ENCODE assay signal across 10 cellular contexts in the genomic region with DNA sequence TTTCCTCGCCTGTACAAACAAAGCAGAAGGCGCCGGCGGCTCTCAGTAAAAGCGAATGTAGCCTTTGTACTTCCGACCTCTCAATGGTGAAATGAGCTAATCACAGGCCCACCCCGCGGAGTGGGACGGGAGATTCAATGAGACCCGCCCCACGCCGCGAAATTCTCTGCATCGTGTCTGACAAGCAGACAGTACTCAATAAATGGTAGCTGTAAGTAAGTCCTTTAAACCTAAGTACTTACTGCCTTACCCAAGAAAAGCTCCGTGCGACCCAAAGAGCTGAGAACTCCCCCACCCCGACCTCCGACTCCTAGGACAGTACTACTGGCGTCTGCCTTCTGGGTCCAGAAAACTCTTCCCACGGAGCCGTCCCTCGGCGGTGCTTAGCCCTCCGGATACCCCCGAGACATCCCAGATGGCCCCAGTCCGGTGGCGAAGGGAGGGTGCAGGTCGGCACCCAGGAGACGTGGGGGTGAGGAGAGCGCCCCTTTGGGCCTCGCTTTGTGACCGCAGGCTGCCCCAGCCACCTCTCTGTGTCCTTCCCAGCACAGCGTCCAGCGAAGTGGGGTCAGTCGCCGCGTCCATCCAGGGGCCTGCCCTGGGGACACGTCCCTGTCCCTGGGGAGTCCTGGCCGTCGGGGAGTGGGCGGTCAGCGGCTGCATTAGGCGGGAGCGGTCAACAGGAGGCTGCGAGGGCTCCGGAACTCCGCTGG. TPM values are rescaled to one million over a fixed set of nuclear protein-coding genes. Genes with fewer than 3 reads are reported as not detected.
A peak's percentile ranks its signal among the peaks of the same experiment; 100 is the strongest.
DNase-seq lines count a peak whose midpoint lies in the region; ATAC-seq and TF ChIP-seq lines count a peak whose summit lies in the region.
"Had no signal": no experiment of that assay in that cellular context is flagged by ENCODE, and none has a peak within 500 bp of the region (broad histone marks: within the 10 kb centered on the region; RNA-seq: fewer than 3 reads in every experiment).

No MANE protein-coding gene starts in this region.

- no peaks in the 10 kb centered on the region for H3K27me3 ChIP-seq in right atrium auricular region

- H3K4me3 ChIP-seq in right atrium auricular region: peak overlapping the region in 1 of 2 donors; percentile 77
- H3K4me3 ChIP-seq: SJSA1 had no signal

- no peak for TF ChIP-seq CTCF in GM13977 (IDR thresholded peaks at IDR 0.05; ENCODE audit: extremely low read depth, insufficient read depth, missing control alignments)
- no peak for TF ChIP-seq CTCF in right atrium auricular region (IDR thresholded peaks at IDR 0.05)

- peak overlapping the region in 1 of 2 donors; percentile 74 for H3K27ac ChIP-seq in right atrium auricular region
- H3K27ac ChIP-seq: SJSA1 had no signal

- ATAC-seq in SK-N-SH treated with all-trans-retinoic acid at 6 μM for 48 hours (peak; percentile 5), GM21825 (IDR thresholded peaks at IDR 0.05; ENCODE audit: unreplicated experiment) (no peak), GM21360 (IDR thresholded peaks at IDR 0.05; ENCODE audit: unreplicated experiment) (no peak)

- peak; percentile 45 for DNase-seq in GM13977 (ENCODE audit: low spot score)
- peak; percentile 58 for DNase-seq in right atrium auricular region (ENCODE audit: low spot score)
- DNase-seq in retina: peak; percentile 59
- DNase-seq in iPS-NIHi7 (ENCODE audit: extremely low spot score): no peak
- DNase-seq in midbrain (lab: John Stamatoyannopoulos, UW): no peak
- DNase-seq: stimulated activated CD4-positive, alpha-beta T cell treated with anti-CD3 and anti-CD28 coated beads, Interleukin-1b, Interleukin-23, amount 100 ng/mL, for 48 hours had no signal

- in situ Hi-C loops in GM13977 (cut with MboI; ENCODE audit: low pct_unique_long_range_greater_than_20kb, low sequenced_read_pairs, unreplicated experiment): loop anchor here (25.0 kb wide), 1 partner anchor 476 kb away; no protein-coding TSS in a partner anchor

- H3K36me3 ChIP-seq in right atrium auricular region: no peaks in the 10 kb centered on the region
- H3K36me3 ChIP-seq: SJSA1 had no signal

- H3K4me1 ChIP-seq in right atrium auricular region: peaks cover 0 to 36% of the 10 kb centered on the region in 2 donors

- no peaks in the 10 kb centered on the region for H3K9me3 ChIP-seq in right atrium auricular region
- H3K9me3 ChIP-seq: SJSA1 had no signal

TF ChIP-seq in SK-N-SH treated with all-trans-retinoic acid at 6 μM for 48 hours, 23 proteins besides CTCF, POLR2A, EP300 and RAD21:
- TF ChIP-seq BACH2 (CRISPR knock-in tag; IDR thresholded peaks at IDR 0.05; ENCODE audit: borderline replicate concordance): no peak
- no peak for TF ChIP-seq CSDC2 (CRISPR knock-in tag; IDR thresholded peaks at IDR 0.05)
- no peak for TF ChIP-seq ZNF565 (CRISPR knock-in tag; conservative IDR thresholded peaks at IDR 0.05; ENCODE audit: low read depth)
- no peak for TF ChIP-seq ZFP3 (CRISPR knock-in tag; IDR thresholded peaks at IDR 0.05)
- TF ChIP-seq ZNF70 (CRISPR knock-in tag; IDR thresholded peaks at IDR 0.05): no peak
- TF ChIP-seq SNAI2 (CRISPR knock-in tag; IDR thresholded peaks at IDR 0.05): no peak
- TF ChIP-seq RARB (CRISPR knock-in tag; IDR thresholded peaks at IDR 0.05): no peak
- no peak for TF ChIP-seq ZFP30 (CRISPR knock-in tag; IDR thresholded peaks at IDR 0.05)
- TF ChIP-seq, protein P1, sequence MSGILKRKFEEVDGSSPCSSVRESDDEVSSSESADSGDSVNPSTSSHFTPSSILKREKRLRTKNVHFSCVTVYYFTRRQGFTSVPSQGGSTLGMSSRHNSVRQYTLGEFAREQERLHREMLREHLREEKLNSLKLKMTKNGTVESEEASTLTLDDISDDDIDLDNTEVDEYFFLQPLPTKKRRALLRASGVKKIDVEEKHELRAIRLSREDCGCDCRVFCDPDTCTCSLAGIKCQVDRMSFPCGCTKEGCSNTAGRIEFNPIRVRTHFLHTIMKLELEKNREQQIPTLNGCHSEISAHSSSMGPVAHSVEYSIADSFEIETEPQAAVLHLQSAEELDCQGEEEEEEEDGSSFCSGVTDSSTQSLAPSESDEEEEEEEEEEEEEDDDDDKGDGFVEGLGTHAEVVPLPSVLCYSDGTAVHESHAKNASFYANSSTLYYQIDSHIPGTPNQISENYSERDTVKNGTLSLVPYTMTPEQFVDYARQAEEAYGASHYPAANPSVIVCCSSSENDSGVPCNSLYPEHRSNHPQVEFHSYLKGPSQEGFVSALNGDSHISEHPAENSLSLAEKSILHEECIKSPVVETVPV (CRISPR knock-in tag; IDR thresholded peaks at IDR 0.05): no peak
- TF ChIP-seq, protein P2, sequence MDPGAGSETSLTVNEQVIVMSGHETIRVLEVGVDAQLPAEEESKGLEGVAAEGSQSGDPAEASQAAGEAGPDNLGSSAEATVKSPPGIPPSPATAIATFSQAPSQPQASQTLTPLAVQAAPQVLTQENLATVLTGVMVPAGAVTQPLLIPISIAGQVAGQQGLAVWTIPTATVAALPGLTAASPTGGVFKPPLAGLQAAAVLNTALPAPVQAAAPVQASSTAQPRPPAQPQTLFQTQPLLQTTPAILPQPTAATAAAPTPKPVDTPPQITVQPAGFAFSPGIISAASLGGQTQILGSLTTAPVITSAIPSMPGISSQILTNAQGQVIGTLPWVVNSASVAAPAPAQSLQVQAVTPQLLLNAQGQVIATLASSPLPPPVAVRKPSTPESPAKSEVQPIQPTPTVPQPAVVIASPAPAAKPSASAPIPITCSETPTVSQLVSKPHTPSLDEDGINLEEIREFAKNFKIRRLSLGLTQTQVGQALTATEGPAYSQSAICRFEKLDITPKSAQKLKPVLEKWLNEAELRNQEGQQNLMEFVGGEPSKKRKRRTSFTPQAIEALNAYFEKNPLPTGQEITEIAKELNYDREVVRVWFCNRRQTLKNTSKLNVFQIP (CRISPR knock-in tag; IDR thresholded peaks at IDR 0.05; ENCODE audit: borderline replicate concordance, low read depth): no peak
- no peak for TF ChIP-seq TOX (CRISPR knock-in tag; IDR thresholded peaks at IDR 0.05; ENCODE audit: borderline replicate concordance)
- TF ChIP-seq, protein P3, sequence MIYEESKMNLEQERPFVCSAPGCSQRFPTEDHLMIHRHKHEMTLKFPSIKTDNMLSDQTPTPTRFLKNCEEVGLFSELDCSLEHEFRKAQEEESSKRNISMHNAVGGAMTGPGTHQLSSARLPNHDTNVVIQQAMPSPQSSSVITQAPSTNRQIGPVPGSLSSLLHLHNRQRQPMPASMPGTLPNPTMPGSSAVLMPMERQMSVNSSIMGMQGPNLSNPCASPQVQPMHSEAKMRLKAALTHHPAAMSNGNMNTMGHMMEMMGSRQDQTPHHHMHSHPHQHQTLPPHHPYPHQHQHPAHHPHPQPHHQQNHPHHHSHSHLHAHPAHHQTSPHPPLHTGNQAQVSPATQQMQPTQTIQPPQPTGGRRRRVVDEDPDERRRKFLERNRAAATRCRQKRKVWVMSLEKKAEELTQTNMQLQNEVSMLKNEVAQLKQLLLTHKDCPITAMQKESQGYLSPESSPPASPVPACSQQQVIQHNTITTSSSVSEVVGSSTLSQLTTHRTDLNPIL (CRISPR knock-in tag; IDR thresholded peaks at IDR 0.05; ENCODE audit: low read depth): no peak
- TF ChIP-seq, protein P4, sequence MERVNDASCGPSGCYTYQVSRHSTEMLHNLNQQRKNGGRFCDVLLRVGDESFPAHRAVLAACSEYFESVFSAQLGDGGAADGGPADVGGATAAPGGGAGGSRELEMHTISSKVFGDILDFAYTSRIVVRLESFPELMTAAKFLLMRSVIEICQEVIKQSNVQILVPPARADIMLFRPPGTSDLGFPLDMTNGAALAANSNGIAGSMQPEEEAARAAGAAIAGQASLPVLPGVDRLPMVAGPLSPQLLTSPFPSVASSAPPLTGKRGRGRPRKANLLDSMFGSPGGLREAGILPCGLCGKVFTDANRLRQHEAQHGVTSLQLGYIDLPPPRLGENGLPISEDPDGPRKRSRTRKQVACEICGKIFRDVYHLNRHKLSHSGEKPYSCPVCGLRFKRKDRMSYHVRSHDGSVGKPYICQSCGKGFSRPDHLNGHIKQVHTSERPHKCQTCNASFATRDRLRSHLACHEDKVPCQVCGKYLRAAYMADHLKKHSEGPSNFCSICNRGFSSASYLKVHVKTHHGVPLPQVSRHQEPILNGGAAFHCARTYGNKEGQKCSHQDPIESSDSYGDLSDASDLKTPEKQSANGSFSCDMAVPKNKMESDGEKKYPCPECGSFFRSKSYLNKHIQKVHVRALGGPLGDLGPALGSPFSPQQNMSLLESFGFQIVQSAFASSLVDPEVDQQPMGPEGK (CRISPR knock-in tag; IDR thresholded peaks at IDR 0.05; ENCODE audit: borderline replicate concordance): no peak
- TF ChIP-seq OSR1 (CRISPR knock-in tag; IDR thresholded peaks at IDR 0.05): no peak
- TF ChIP-seq ESRRG (CRISPR knock-in tag; IDR thresholded peaks at IDR 0.05): no peak
- no peak for TF ChIP-seq TCF4 (CRISPR knock-in tag; IDR thresholded peaks at IDR 0.05; ENCODE audit: borderline replicate concordance)

RNA-seq across cellular contexts. Expression of a gene that starts 1.0 kb away (rescaled TPM):
- 10 to 100 TPM; 53.8 to 64.0 TPM for total RNA-seq in right atrium auricular region
- total RNA-seq: SJSA1 had no signal

Comparison
In these comparisons a context has a peak if more than half of its experiments do, and no peak if none do; other contexts are left out.
1. DNase-seq: peak in GM13977 (single experiment), right atrium auricular region (single experiment) and retina (single experiment); none in iPS-NIHi7 (single experiment) and midbrain (single experiment).